Comparison of ENCODE assay signal across 1 cellular context in the genomic region with DNA sequence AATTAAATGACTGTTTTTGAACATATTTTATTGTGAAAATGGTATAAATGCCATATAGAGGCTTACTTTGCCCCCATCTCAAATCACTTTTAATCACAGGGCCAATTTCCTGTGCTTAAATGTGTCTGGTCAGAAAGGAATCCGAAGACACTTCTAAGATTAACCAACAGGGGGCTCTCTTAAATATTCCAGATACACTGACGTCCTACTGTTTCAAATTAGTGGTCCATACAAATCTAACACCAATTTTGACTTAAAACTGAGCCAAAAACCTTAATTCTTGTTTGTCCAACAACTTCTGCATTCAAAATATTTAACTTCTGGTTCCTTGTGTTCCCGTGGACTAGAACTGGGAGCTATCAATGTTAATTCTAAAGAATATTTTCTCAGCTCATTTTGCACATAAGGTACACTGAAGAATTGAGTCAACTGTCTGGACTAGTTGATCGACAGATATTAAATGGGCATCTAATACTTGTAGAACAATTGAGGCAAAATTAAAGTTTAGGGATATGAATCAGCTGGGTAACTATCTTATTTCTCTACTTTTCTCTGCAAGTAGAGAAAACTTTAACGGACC.
TF ChIP-seq lines count a peak whose summit lies in the region.

No MANE protein-coding gene starts in this region.

TF ChIP-seq in HCT116, 20 proteins besides CTCF, POLR2A, EP300 and RAD21 (continued from another document):
- TF ChIP-seq, protein P1, sequence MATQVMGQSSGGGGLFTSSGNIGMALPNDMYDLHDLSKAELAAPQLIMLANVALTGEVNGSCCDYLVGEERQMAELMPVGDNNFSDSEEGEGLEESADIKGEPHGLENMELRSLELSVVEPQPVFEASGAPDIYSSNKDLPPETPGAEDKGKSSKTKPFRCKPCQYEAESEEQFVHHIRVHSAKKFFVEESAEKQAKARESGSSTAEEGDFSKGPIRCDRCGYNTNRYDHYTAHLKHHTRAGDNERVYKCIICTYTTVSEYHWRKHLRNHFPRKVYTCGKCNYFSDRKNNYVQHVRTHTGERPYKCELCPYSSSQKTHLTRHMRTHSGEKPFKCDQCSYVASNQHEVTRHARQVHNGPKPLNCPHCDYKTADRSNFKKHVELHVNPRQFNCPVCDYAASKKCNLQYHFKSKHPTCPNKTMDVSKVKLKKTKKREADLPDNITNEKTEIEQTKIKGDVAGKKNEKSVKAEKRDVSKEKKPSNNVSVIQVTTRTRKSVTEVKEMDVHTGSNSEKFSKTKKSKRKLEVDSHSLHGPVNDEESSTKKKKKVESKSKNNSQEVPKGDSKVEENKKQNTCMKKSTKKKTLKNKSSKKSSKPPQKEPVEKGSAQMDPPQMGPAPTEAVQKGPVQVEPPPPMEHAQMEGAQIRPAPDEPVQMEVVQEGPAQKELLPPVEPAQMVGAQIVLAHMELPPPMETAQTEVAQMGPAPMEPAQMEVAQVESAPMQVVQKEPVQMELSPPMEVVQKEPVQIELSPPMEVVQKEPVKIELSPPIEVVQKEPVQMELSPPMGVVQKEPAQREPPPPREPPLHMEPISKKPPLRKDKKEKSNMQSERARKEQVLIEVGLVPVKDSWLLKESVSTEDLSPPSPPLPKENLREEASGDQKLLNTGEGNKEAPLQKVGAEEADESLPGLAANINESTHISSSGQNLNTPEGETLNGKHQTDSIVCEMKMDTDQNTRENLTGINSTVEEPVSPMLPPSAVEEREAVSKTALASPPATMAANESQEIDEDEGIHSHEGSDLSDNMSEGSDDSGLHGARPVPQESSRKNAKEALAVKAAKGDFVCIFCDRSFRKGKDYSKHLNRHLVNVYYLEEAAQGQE (IDR thresholded peaks at IDR 0.05; ENCODE audit: low read depth), result no peak
- TF ChIP-seq, protein P2, sequence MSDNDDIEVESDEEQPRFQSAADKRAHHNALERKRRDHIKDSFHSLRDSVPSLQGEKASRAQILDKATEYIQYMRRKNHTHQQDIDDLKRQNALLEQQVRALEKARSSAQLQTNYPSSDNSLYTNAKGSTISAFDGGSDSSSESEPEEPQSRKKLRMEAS (IDR thresholded peaks at IDR 0.05), result no peak
- TF ChIP-seq POLR2AphosphoS5 (IDR thresholded peaks at IDR 0.05; ENCODE audit: low read depth, low read length) (no peak), SP1 (IDR thresholded peaks at IDR 0.05; ENCODE audit: low read depth) (no peak), EGR1 (IDR thresholded peaks at IDR 0.05; ENCODE audit: low read depth) (no peak), CEBPB (IDR thresholded peaks at IDR 0.05; ENCODE audit: low read depth) (no peak)
